In the genomic region with DNA sequence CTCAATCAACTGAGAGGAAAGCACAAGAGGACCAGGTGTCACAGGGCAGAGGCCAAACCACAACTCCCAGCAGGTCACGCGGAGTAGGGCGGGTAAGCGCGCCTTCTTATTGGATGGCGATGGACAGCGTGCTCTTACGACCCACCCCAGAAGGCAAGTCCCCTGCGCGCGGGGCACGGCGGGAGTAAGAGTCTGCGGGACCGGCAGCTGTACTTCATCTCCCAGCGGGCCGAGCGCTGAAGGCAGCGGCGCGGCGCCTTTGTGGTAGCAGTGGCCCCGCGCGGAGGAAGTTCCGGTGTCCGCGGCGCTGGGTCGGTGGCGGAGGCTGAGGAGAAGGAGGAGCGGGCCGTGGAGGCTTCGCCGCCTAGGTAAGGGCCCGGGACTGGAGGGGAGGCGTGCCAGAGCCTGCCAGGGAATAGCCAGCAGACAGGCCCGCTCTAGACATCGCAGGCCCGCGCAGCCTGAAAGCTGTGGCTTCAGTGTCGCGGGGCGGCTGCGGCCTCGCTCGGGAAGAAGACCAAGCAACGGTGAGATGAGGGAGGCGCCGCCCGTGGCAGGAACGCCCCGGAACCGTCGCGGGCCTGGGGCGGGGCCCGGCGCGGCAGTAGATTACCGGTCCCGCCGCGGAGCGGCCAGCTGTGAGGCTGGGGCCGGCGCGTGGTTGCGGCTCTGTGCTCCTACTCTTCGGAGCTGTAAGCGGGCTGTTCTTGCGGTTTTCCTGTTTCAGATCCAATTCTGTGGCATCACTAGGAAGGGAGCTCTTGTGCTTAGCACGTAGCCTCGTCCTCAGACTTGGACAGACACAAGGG, we compare ENCODE assay signal across 8 cellular contexts. TPM values are rescaled to one million over a fixed set of nuclear protein-coding genes. Genes with fewer than 3 reads are reported as not detected.
DNase-seq lines count a peak whose midpoint lies in the region; ATAC-seq and TF ChIP-seq lines count a peak whose summit lies in the region.

A gene with protein sequence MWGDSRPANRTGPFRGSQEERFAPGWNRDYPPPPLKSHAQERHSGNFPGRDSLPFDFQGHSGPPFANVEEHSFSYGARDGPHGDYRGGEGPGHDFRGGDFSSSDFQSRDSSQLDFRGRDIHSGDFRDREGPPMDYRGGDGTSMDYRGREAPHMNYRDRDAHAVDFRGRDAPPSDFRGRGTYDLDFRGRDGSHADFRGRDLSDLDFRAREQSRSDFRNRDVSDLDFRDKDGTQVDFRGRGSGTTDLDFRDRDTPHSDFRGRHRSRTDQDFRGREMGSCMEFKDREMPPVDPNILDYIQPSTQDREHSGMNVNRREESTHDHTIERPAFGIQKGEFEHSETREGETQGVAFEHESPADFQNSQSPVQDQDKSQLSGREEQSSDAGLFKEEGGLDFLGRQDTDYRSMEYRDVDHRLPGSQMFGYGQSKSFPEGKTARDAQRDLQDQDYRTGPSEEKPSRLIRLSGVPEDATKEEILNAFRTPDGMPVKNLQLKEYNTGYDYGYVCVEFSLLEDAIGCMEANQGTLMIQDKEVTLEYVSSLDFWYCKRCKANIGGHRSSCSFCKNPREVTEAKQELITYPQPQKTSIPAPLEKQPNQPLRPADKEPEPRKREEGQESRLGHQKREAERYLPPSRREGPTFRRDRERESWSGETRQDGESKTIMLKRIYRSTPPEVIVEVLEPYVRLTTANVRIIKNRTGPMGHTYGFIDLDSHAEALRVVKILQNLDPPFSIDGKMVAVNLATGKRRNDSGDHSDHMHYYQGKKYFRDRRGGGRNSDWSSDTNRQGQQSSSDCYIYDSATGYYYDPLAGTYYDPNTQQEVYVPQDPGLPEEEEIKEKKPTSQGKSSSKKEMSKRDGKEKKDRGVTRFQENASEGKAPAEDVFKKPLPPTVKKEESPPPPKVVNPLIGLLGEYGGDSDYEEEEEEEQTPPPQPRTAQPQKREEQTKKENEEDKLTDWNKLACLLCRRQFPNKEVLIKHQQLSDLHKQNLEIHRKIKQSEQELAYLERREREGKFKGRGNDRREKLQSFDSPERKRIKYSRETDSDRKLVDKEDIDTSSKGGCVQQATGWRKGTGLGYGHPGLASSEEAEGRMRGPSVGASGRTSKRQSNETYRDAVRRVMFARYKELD (plus strand): TSS at position 293 of the 809 bp plus-strand sequence. CDS start 22,492 bp downstream, outside the sequence.

- intact Hi-C loops in activated CD4-positive, alpha-beta T cell treated with anti-CD3 and anti-CD28 coated beads for 36 hours (cut with DNase I, micrococcal nuclease): loop anchor here (1.0 to 10.0 kb wide), 12 partner anchors 11 to 918 kb away; a partner anchor contains a TSS

- CTCF ChIA-PET in activated CD4-positive, alpha-beta T cell treated with anti-CD3 and anti-CD28 coated beads for 36 hours (lab: Charles Lee): interaction anchor here (0.7 to 1.6 kb wide), 6 partner anchors 9 to 483 kb away, joined by 3 to 5 read pairs (median 4); a partner anchor contains a TSS

- DNase-seq in Ammon's horn (ENCODE audit: low spot score): peak; percentile 100
- peak; percentile 95 for DNase-seq in GM19238 (ENCODE audit: insufficient read length, low spot score)
- DNase-seq in NCI-H524 (lab: John Stamatoyannopoulos, UW): peak; percentile 95 to 97
- DNase-seq in activated CD4-positive, alpha-beta T cell treated with anti-CD3 and anti-CD28 coated beads for 36 hours: peak; percentile 98
- peak; percentile 99 for DNase-seq in choroid plexus epithelial cell (ENCODE audit: low read depth)
- DNase-seq in kidney epithelial cell (ENCODE audit: low read depth): peak; percentile 92
- DNase-seq in stimulated activated CD4-positive, alpha-beta T cell treated with anti-CD3 and anti-CD28 coated beads, Interleukin-15, amount 100 ng/mL, for 48 hours (ENCODE audit: low read depth in 2 of 2): peak; percentile 92 to 96

- H3K36me3 ChIP-seq in kidney epithelial cell (ENCODE audit: control insufficient read depth, insufficient read depth, low read length): no peaks in the 10 kb centered on the region

- peaks cover 20% of the 10 kb centered on the region for H3K4me1 Mint-ChIP-seq in activated CD4-positive, alpha-beta T cell treated with anti-CD3 and anti-CD28 coated beads for 36 hours

- no peaks in the 10 kb centered on the region for H3K27me3 Mint-ChIP-seq in activated CD4-positive, alpha-beta T cell treated with anti-CD3 and anti-CD28 coated beads for 36 hours

- ATAC-seq in HG03442 (IDR thresholded peaks at IDR 0.05; ENCODE audit: unreplicated experiment): peak; percentile 88
- ATAC-seq in activated CD4-positive, alpha-beta T cell treated with anti-CD3 and anti-CD28 coated beads for 36 hours: peak; percentile 99

- no peaks in the 10 kb centered on the region for H3K27me3 ChIP-seq in kidney epithelial cell (ENCODE audit: control insufficient read depth, insufficient read depth, low read length)

- peak within 1 kb of the TSS; percentile 91 for H3K27ac Mint-ChIP-seq in activated CD4-positive, alpha-beta T cell treated with anti-CD3 and anti-CD28 coated beads for 36 hours

- H3K4me3 Mint-ChIP-seq in activated CD4-positive, alpha-beta T cell treated with anti-CD3 and anti-CD28 coated beads for 36 hours: peak within 1 kb of the TSS; percentile 98

- H3K4me3 ChIP-seq in choroid plexus epithelial cell (ENCODE audit: low read depth, low read length) (peak within 1 kb of the TSS; percentile 97), kidney epithelial cell (ENCODE audit: low read depth, low read length) (peak within 1 kb of the TSS; percentile 81)

- no peak for TF ChIP-seq CTCF in choroid plexus epithelial cell (conservative IDR thresholded peaks at IDR 0.05; ENCODE audit: low read depth, low read length)
- no peak for TF ChIP-seq CTCF in kidney epithelial cell (IDR thresholded peaks at IDR 0.05; ENCODE audit: insufficient read depth, low read length, poor library complexity, severe bottlenecking)

- peaks cover 14% of the 10 kb centered on the region for H3K36me3 Mint-ChIP-seq in activated CD4-positive, alpha-beta T cell treated with anti-CD3 and anti-CD28 coated beads for 36 hours (ENCODE audit: low read depth)

- peaks cover 3% of the 10 kb centered on the region for H3K9me3 Mint-ChIP-seq in activated CD4-positive, alpha-beta T cell treated with anti-CD3 and anti-CD28 coated beads for 36 hours (ENCODE audit: low read depth)

- POLR2A ChIA-PET in activated CD4-positive, alpha-beta T cell treated with anti-CD3 and anti-CD28 coated beads for 36 hours (lab: Charles Lee): interaction anchor here (0.6 to 1.6 kb wide), 8 partner anchors 10 to 1014 kb away, joined by 3 to 8 read pairs (median 3); a partner anchor contains a TSS

RNA-seq across cellular contexts. Expression of the gene that starts here (rescaled TPM):
- 10 to 100 TPM; 69.3 to 75.1 TPM for total RNA-seq in activated CD4-positive, alpha-beta T cell treated with anti-CD3 and anti-CD28 coated beads for 36 hours
- 35.9 and 41.5 TPM in 2 replicates for total RNA-seq in kidney epithelial cell

Comparison
In these comparisons a context has a peak if more than half of its experiments do, and no peak if none do; other contexts are left out.
1. Peak in every context shown above with its lines: DNase-seq, ATAC-seq and H3K4me3 ChIP-seq.